In genomic region chr21:33666153-33666552, GRCh38 we compare ENCODE assay signal across 23 cellular contexts.
"Had no signal": no experiment of that assay in that cellular context is flagged by ENCODE, and none has a peak within 500 bp of the region (broad histone marks: within the 10 kb centered on the region; RNA-seq: fewer than 3 reads in every experiment).

No MANE protein-coding gene starts in this region.

- H3K27me3 ChIP-seq: breast epithelium, colonic mucosa, esophagus squamous epithelium, stomach, transverse colon had no signal

- H3K4me3 Mint-ChIP-seq: activated naive CD8-positive, alpha-beta T cell; central memory CD8-positive, alpha-beta T cell; memory B cell; nephron progenitor cell; stimulated activated memory B cell treated with anti-CD40 and anti-IgM and Interleukin-4, amounts not matched to agents 10 μg/mL and 1 μg/mL and 100 μg/mL, for 72 hours had no signal

- H3K4me3 ChIP-seq: breast epithelium, colonic mucosa, esophagus squamous epithelium, smooth muscle cell, stomach, transverse colon had no signal

- H3K4me1 ChIP-seq: colonic mucosa had no signal

- H3K4me1 Mint-ChIP-seq: central memory CD8-positive, alpha-beta T cell; memory B cell; stimulated activated memory B cell treated with anti-CD40 and anti-IgM and Interleukin-4, amounts not matched to agents 10 μg/mL and 1 μg/mL and 100 μg/mL, for 72 hours had no signal

- H3K36me3 ChIP-seq: breast epithelium, colonic mucosa, esophagus squamous epithelium, stomach, transverse colon had no signal

- H3K4me2 ChIP-seq: smooth muscle cell had no signal

- H3K9me3 ChIP-seq: breast epithelium, colonic mucosa, esophagus squamous epithelium, stomach, transverse colon had no signal

- DNase-seq: activated CD4-positive, alpha-beta T cell treated with anti-CD3 and anti-CD28 coated beads for 1 hour; activated CD4-positive, alpha-beta T cell treated with anti-CD3 and anti-CD28 coated beads, Interleukin-2, amount 50 U/mL, for 1 hour; activated gamma-delta T cell treated with Interleukin-2 at 50 U/mL for 16 hours; activated T-cell treated with anti-CD3 and anti-CD28 coated beads, Interleukin-2, amount 50 U/mL, for 1 hour; amniotic stem cell; colonic mucosa; esophagus squamous epithelium; head of caudate nucleus; islet precursor cell; left cardiac atrium; nephron progenitor cell; nucleus accumbens; stimulated activated CD4-positive, alpha-beta T cell treated with anti-CD3 and anti-CD28 coated beads, Interleukin-15, amount 100 ng/mL, for 24 hours; stomach; T-helper 1 cell; transverse colon had no signal

- H3K27ac Mint-ChIP-seq: activated naive CD8-positive, alpha-beta T cell; memory B cell; nephron progenitor cell; stimulated activated memory B cell treated with anti-CD40 and anti-IgM and Interleukin-4, amounts not matched to agents 10 μg/mL and 1 μg/mL and 100 μg/mL, for 72 hours had no signal

- H3K36me3 Mint-ChIP-seq: stimulated activated memory B cell treated with anti-CD40 and anti-IgM and Interleukin-4, amounts not matched to agents 10 μg/mL and 1 μg/mL and 100 μg/mL, for 72 hours had no signal

- H3K9me3 Mint-ChIP-seq: central memory CD8-positive, alpha-beta T cell; stimulated activated memory B cell treated with anti-CD40 and anti-IgM and Interleukin-4, amounts not matched to agents 10 μg/mL and 1 μg/mL and 100 μg/mL, for 72 hours had no signal

- H3K27ac ChIP-seq: breast epithelium, colonic mucosa, esophagus squamous epithelium, stomach, transverse colon had no signal

- H3K27me3 Mint-ChIP-seq: activated naive CD8-positive, alpha-beta T cell had no signal

- ATAC-seq: sciatic nerve; stimulated activated memory B cell treated with anti-CD40 and anti-IgM and Interleukin-4, amounts not matched to agents 10 μg/mL and 1 μg/mL and 100 μg/mL, for 72 hours had no signal
